29 cellular contexts compared by ENCODE assay signal in the genomic region with DNA sequence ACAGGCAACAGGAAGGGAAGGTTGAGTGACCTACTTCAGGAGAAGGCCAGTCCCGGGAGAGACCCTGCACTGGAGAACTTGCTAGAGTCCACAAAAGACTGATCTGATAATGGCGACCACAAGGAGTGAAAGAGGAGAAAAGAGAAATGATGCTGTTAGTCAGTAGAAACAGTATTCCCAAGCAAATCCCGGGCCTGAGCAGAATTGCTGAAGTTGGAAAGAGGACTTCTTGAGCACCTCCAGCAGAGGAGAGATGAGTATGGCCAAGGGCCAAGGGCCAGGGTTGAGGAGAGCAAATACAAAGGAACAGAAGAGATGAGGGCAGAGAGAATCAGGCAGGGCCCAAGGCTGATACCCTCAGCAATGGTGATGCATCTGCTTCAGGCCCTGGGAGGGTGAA.
"Had no signal": no experiment of that assay in that cellular context is flagged by ENCODE, and none has a peak within 500 bp of the region (broad histone marks: within the 10 kb centered on the region; RNA-seq: fewer than 3 reads in every experiment).

No MANE protein-coding gene starts in this region.

- H3K4me1 Mint-ChIP-seq: mesothelial cell of epicardium; naive thymus-derived CD4-positive, alpha-beta T cell; stimulated activated naive CD8-positive, alpha-beta T cell treated with anti-CD3 and anti-CD28 coated beads, Interleukin-15, amount 100 ng/mL, for 72 hours had no signal

- H3K27ac ChIP-seq: heart right ventricle, hepatocyte, lower lobe of right lung, pancreas, prostate gland, skin epidermis, thoracic aorta, tibial nerve, uterus had no signal

- H3K27me3 ChIP-seq: heart right ventricle, hepatocyte, pancreas, tibial nerve, uterus had no signal

- H3K27me3 Mint-ChIP-seq: stimulated activated naive CD8-positive, alpha-beta T cell treated with anti-CD3 and anti-CD28 coated beads, Interleukin-15, amount 100 ng/mL, for 72 hours had no signal

- H2AFZ ChIP-seq: hepatocyte had no signal

- H3K27ac Mint-ChIP-seq: mesothelial cell of epicardium; naive thymus-derived CD4-positive, alpha-beta T cell; natural killer cell treated with Interleukin-12 subunit alpha and Interleukin-12 subunit beta and Interleukin-15 and Interleukin-18, amount 100 ng/mL, for 72 hours; stimulated activated naive CD8-positive, alpha-beta T cell treated with anti-CD3 and anti-CD28 coated beads, Interleukin-15, amount 100 ng/mL, for 72 hours; type B pancreatic cell had no signal

- H3K4me3 Mint-ChIP-seq: mesothelial cell of epicardium; naive thymus-derived CD4-positive, alpha-beta T cell; natural killer cell treated with Interleukin-12 subunit alpha and Interleukin-12 subunit beta and Interleukin-15 and Interleukin-18, amount 100 ng/mL, for 72 hours; stimulated activated naive CD8-positive, alpha-beta T cell treated with anti-CD3 and anti-CD28 coated beads, Interleukin-15, amount 100 ng/mL, for 72 hours; type B pancreatic cell had no signal

- H3K9me3 ChIP-seq: lower lobe of right lung, pancreas, prostate gland, thoracic aorta, uterus had no signal

- ATAC-seq: heart right ventricle; left cardiac atrium; left lobe of liver; left ventricle myocardium superior; lower lobe of right lung; naive thymus-derived CD4-positive, alpha-beta T cell; pancreas; right cardiac atrium; sciatic nerve; stimulated activated naive CD8-positive, alpha-beta T cell treated with anti-CD3 and anti-CD28 coated beads, Interleukin-15, amount 100 ng/mL, for 72 hours had no signal

- H3K36me3 ChIP-seq: pancreas, prostate gland, uterus had no signal

- H3K36me3 Mint-ChIP-seq: natural killer cell treated with Interleukin-12 subunit alpha and Interleukin-12 subunit beta and Interleukin-15 and Interleukin-18, amount 100 ng/mL, for 72 hours had no signal

- H3K4me2 ChIP-seq: hepatocyte had no signal

- DNase-seq: heart right ventricle; islet precursor cell; left cardiac atrium; left ventricle myocardium superior; lower lobe of right lung; mammary epithelial cell; mesendoderm; naive thymus-derived CD4-positive, alpha-beta T cell; pancreas; posterior cingulate gyrus; retina; right cardiac atrium; stimulated activated CD4-positive, alpha-beta T cell treated with anti-CD3 and anti-CD28 coated beads, Interleukin-12 subunit alpha, Interleukin-12 subunit beta, amount 100 ng/mL, for 4 hours; stimulated activated CD4-positive, alpha-beta T cell treated with anti-CD3 and anti-CD28 coated beads, Interleukin-15, amount 100 ng/mL, for 24 hours; stimulated activated CD4-positive, alpha-beta T cell treated with anti-CD3 and anti-CD28 coated beads, Interleukin-2, amount 100 ng/mL, for 24 hours; stimulated activated CD4-positive, alpha-beta T cell treated with anti-CD3 and anti-CD28 coated beads, Interleukin-4, amount 100 ng/mL, for 1 hour; stimulated activated naive CD4-positive, alpha-beta T cell treated with Interleukin-2 at 50 U/mL for 16 hours; stimulated activated naive CD8-positive, alpha-beta T cell treated with anti-CD3 and anti-CD28 coated beads, Interleukin-15, amount 100 ng/mL, for 72 hours; uterus had no signal

- H3K4me1 ChIP-seq: heart right ventricle, lower lobe of right lung, pancreas, prostate gland, tibial nerve, uterus had no signal

- H3K4me3 ChIP-seq: heart right ventricle, hepatocyte, lower lobe of right lung, pancreas, prostate gland, skin epidermis, thoracic aorta, tibial nerve, uterus had no signal
